ENCODE assay signal across 8 cellular contexts in genomic region chr16:2867661-2867986, GRCh38. TPM values are rescaled to one million over a fixed set of nuclear protein-coding genes. Genes with fewer than 3 reads are reported as not detected.
DNase-seq lines count a peak whose midpoint lies in the region; ATAC-seq, FAIRE-seq and TF ChIP-seq lines count a peak whose summit lies in the region.

No MANE protein-coding gene starts in this region.

- H3K36me3 Mint-ChIP-seq in type B pancreatic cell, result no peaks in the 10 kb centered on the region

- no peak for ATAC-seq in Right ventricle myocardium inferior
- ATAC-seq in K562, result no peak
- no peak for ATAC-seq in lung (ENCODE audit: insufficient read depth, low FRiP score)
- no peak for ATAC-seq in GM18873 (IDR thresholded peaks at IDR 0.05; ENCODE audit: low FRiP score, unreplicated experiment)
- no peak for ATAC-seq in GM19328 (IDR thresholded peaks at IDR 0.05; ENCODE audit: unreplicated experiment)

- intact Hi-C loops in Right ventricle myocardium inferior (cut with DNase I), result loop anchor here (10.0 kb wide), 1 partner anchor 173 kb away; no protein-coding TSS in a partner anchor
- intact Hi-C loops in K562 (cut with micrococcal nuclease), result no loop called here

- in situ Hi-C loops in K562 (cut with MboI), result no loop called here

- H3K36me3 ChIP-seq in cardiac muscle cell (no peaks in the 10 kb centered on the region), K562 (ENCODE audit: control insufficient read depth, insufficient read depth, low read length) (no peaks in the 10 kb centered on the region), lung (ENCODE audit: control insufficient read depth in 2 of 2, insufficient read depth in 2 of 2, low read length in 2 of 2) (no peaks in the 10 kb centered on the region)

- FAIRE-seq in K562 (lab: Jason Lieb, UNC), result no peak

- H3K9me3 ChIP-seq in cardiac muscle cell (ENCODE audit: low read depth) (no peaks in the 10 kb centered on the region), K562 (replicated peaks; ENCODE audit: control insufficient read depth, insufficient read depth, low read depth, low read length) (no peaks in the 10 kb centered on the region), lung (ENCODE audit: control insufficient read depth in 2 of 2, insufficient read depth in 1 of 2, low read length in 1 of 2) (no peaks in the 10 kb centered on the region)

- no peak for TF ChIP-seq RAD21 in K562 (CRISPR knock-in tag; conservative IDR thresholded peaks at IDR 0.05 in 1 of 2, IDR thresholded peaks at IDR 0.05 in 1 of 2)

- H3K27ac Mint-ChIP-seq in type B pancreatic cell, result peak overlapping the region; percentile 87

- TF ChIP-seq EP300 in K562 (IDR thresholded peaks at IDR 0.05; ENCODE audit: low read length), result no peak

- peak overlapping the region; percentile 93 for H3K4me2 ChIP-seq in K562 (ENCODE audit: insufficient read depth, low read length)

- H3K27me3 ChIP-seq in cardiac muscle cell, result peaks cover 58% of the 10 kb centered on the region
- H3K27me3 ChIP-seq in K562 (ENCODE audit: control insufficient read depth in 2 of 2, insufficient read depth in 2 of 2, low read length in 2 of 2), result peaks cover 3 to 10% of the 10 kb centered on the region in 2 experiments; a peak in 2 of 5 replicates
- no peaks in the 10 kb centered on the region for H3K27me3 ChIP-seq in lung (ENCODE audit: control insufficient read depth, insufficient read depth)

- TF ChIP-seq CTCF in cardiac muscle cell (IDR thresholded peaks at IDR 0.05; ENCODE audit: low read depth, low read length) (no peak), K562 (IDR thresholded peaks at IDR 0.05 in 2 of 3, conservative IDR thresholded peaks at IDR 0.05 in 1 of 3; ENCODE audit: insufficient read depth in 2 of 3, low read depth in 1 of 3, low read length in 3 of 3) (no peak), lung (IDR thresholded peaks at IDR 0.05; ENCODE audit: control extremely low read depth, extremely low read depth) (no peak), type B pancreatic cell (conservative IDR thresholded peaks at IDR 0.05) (no peak)

- H2AFZ ChIP-seq in K562 (ENCODE audit: low read depth, low read length), result peak overlapping the region; percentile 100

- peaks cover 47% of the 10 kb centered on the region for H3K27me3 Mint-ChIP-seq in type B pancreatic cell

- peak overlapping the region; percentile 90 for H3K4me3 Mint-ChIP-seq in type B pancreatic cell

- POLR2A ChIA-PET in K562 (lab: Yijun Ruan, JAX), result interaction anchor here (0.7 to 1.8 kb wide), 5 partner anchors 14 to 115 kb away, joined by 3 to 6 read pairs (median 3); partner anchors contain the start of gene SRRM2

- H3K27ac ChIP-seq in cardiac muscle cell, result no peak overlapping the region
- peak overlapping the region; percentile 87 for H3K27ac ChIP-seq in K562 (ENCODE audit: extremely low read depth, low read depth, low read length)
- peak overlapping the region; percentile 94 for H3K27ac ChIP-seq in lung (ENCODE audit: low read depth in 1 of 2, low read length in 1 of 2)

- no peaks in the 10 kb centered on the region for H3K79me2 ChIP-seq in K562 (ENCODE audit: control insufficient read depth, insufficient read depth, low read length)

- H3K9me3 Mint-ChIP-seq in type B pancreatic cell, result no peaks in the 10 kb centered on the region

- H4K20me1 ChIP-seq in K562 (replicated peaks; ENCODE audit: control insufficient read depth, insufficient read depth, low read length), result no peaks in the 10 kb centered on the region

- H3K4me1 Mint-ChIP-seq in type B pancreatic cell (ENCODE audit: unreplicated experiment), result no peaks in the 10 kb centered on the region

- 42% methylated on average over 8 of the region's 8 CpGs for WGBS in K562 (ENCODE audit: insufficient coverage, low coverage, missing lambda C conversion rate)
- whole genome bisulfite sequencing in lung, 2 donors, result 18 to 51% methylated on average over 8 of the region's 8 CpGs

- BruUV-seq in K562 (replicated peaks; lab: Mats Ljungman, UMichigan), result TSS peak; percentile 94

- H3K4me1 ChIP-seq in cardiac muscle cell (ENCODE audit: low read depth) (no peaks in the 10 kb centered on the region), K562 (replicated peaks in 1 of 2; ENCODE audit: control insufficient read depth in 2 of 2, insufficient read depth in 2 of 2, low read length in 2 of 2) (peaks cover 4 to 8% of the 10 kb centered on the region in 2 experiments; a peak in 3 of 5 replicates), lung (ENCODE audit: control insufficient read depth in 2 of 2, insufficient read depth in 2 of 2, low read length in 2 of 2) (peaks cover 0 to 3% of the 10 kb centered on the region in 2 donors)

- peak overlapping the region; percentile 74 to 93; a peak in 3 of 4 replicates for H3K9ac ChIP-seq in K562 (ENCODE audit: insufficient read depth in 1 of 2, low read depth in 2 of 2, low read length in 2 of 2)

- no peak for TF ChIP-seq POLR2A in K562 (conservative IDR thresholded peaks at IDR 0.05)

- H3K4me3 ChIP-seq in cardiac muscle cell (peak overlapping the region; percentile 43), K562 (peak overlapping the region; percentile 52), lung (peak overlapping the region; percentile 33)

- DNase-seq in cardiac muscle cell (ENCODE audit: low read depth in 1 of 2, low spot score in 1 of 2) (no peak), Right ventricle myocardium inferior (ENCODE audit: missing footprints) (no peak), K562 (ENCODE audit: extremely low read depth in 1 of 4, low spot score in 3 of 4) (no peak), lung (ENCODE audit: low spot score) (no peak), type B pancreatic cell (ENCODE audit: extremely low spot score, unreplicated experiment) (no peak), T-helper 9 cell (no peak)

- CTCF ChIA-PET in K562 (lab: Yijun Ruan, JAX; ENCODE audit: low intra/inter-chr PET ratio), result interaction anchor here (0.6 to 2.4 kb wide), 6 partner anchors 13 to 1094 kb away, joined by 3 to 23 read pairs (median 4); partner anchors contain the start of gene MRPS34

- H3K9me1 ChIP-seq in K562 (ENCODE audit: control insufficient read depth, insufficient read depth, low read length), result no peaks in the 10 kb centered on the region

RNA-seq across cellular contexts. Expression of gene PRSS22, which starts 9.7 kb away (rescaled TPM):
- total RNA-seq in cardiac muscle cell (not detected in 2 replicates), Right ventricle myocardium inferior (not detected), K562 (2014; rRNA removed) (not detected in 2 replicates), K562 (2014; rRNA removed; fragmentation: Illumina TruSeq; extraction: Trizol) (not detected in 2 replicates), K562 (2015; rRNA removed; fragmentation: Illumina TruSeq; extraction: Trizol) (not detected in 2 replicates), K562 (2021) (not detected in 2 replicates), lung (10 to 100 TPM; 11.5 to 34.1 TPM), type B pancreatic cell (ENCODE audit: low replicate concordance) (42.5 and 56.8 TPM in 2 replicates)
- polyA plus RNA-seq in cardiac muscle cell (not detected in 2 replicates), K562 (2011; rRNA removed) (0.13 TPM in 1 of 2 replicates, not detected in the other), K562 (2014; fragmentation: Illumina TruSeq; extraction: Trizol) (not detected in 2 replicates), K562 (2014; fragmentation: Nextera tagmentation; extraction: Ambion mirVana) (not detected), K562 (2014; rRNA removed) (0.42 TPM in 1 of 2 replicates, not detected in the other), lung (10 to 100 TPM; 27.3 to 30.1 TPM)
- total RNA-seq in K562 (2011; cell fraction: chromatin; rRNA removed; ENCODE audit: low replicate concordance), result not detected in 2 replicates
- total RNA-seq in K562 (2011; cell fraction: nucleolus; rRNA removed), result not detected in 2 replicates
- not detected in 2 replicates for total RNA-seq in K562 (2011; cell fraction: nucleoplasm; rRNA removed)
- 0.07 TPM in 1 of 2 replicates, not detected in the other for polyA plus RNA-seq in K562 (2011; cell fraction: cytosol; rRNA removed)
- 0.29 and 0.97 TPM in 2 replicates for polyA plus RNA-seq in K562 (2011; cell fraction: nucleus; rRNA removed)
- 0.24 TPM in 1 of 2 replicates, not detected in the other for polyA plus RNA-seq in K562 (2012)
- polyA minus RNA-seq in K562 (2011; rRNA and poly(A)+ RNA removed), result not detected in 2 replicates
- polyA minus RNA-seq in K562 (2011; cell fraction: cytosol; rRNA and poly(A)+ RNA removed), result not detected in 2 replicates
- not detected in 2 replicates for polyA minus RNA-seq in K562 (2011; cell fraction: nucleus; rRNA and poly(A)+ RNA removed)

RNA-seq across cellular contexts. Expression of gene FLYWCH2, which starts 15.4 kb away (rescaled TPM):
- total RNA-seq in cardiac muscle cell (134 and 148 TPM in 2 replicates), Right ventricle myocardium inferior (31.3 TPM), K562 (2014; rRNA removed) (55.5 and 69.2 TPM in 2 replicates), K562 (2014; rRNA removed; fragmentation: Illumina TruSeq; extraction: Trizol) (3.5 and 4.8 TPM in 2 replicates), K562 (2015; rRNA removed; fragmentation: Illumina TruSeq; extraction: Trizol) (24.2 and 28.0 TPM in 2 replicates), K562 (2021) (25.4 and 28.4 TPM in 2 replicates), lung (10 to 100 TPM; 26.7 to 38.0 TPM), type B pancreatic cell (ENCODE audit: low replicate concordance) (43.1 and 45.9 TPM in 2 replicates)
- polyA plus RNA-seq in cardiac muscle cell (59.2 and 66.1 TPM in 2 replicates), K562 (2011; rRNA removed) (7.6 and 11.4 TPM in 2 replicates), K562 (2014; fragmentation: Illumina TruSeq; extraction: Trizol) (5.8 and 22.3 TPM in 2 replicates), K562 (2014; fragmentation: Nextera tagmentation; extraction: Ambion mirVana) (1 to 10 TPM in 1 of 2 experiments, under 1 TPM in 1; 0.70 to 1.4 TPM), K562 (2014; rRNA removed) (45.7 and 52.6 TPM in 2 replicates), lung (10 to 100 TPM; 40.4 to 40.6 TPM)
- total RNA-seq in K562 (2011; cell fraction: chromatin; rRNA removed; ENCODE audit: low replicate concordance), result 2.1 and 5.8 TPM in 2 replicates
- 5.5 and 7.5 TPM in 2 replicates for total RNA-seq in K562 (2011; cell fraction: nucleolus; rRNA removed)
- 3.2 and 5.1 TPM in 2 replicates for total RNA-seq in K562 (2011; cell fraction: nucleoplasm; rRNA removed)
- 18.7 and 38.7 TPM in 2 replicates for polyA plus RNA-seq in K562 (2011; cell fraction: cytosol; rRNA removed)
- polyA plus RNA-seq in K562 (2011; cell fraction: nucleus; rRNA removed), result 9.2 and 10.8 TPM in 2 replicates
- polyA plus RNA-seq in K562 (2012), result 21.3 and 30.5 TPM in 2 replicates
- polyA minus RNA-seq in K562 (2011; rRNA and poly(A)+ RNA removed), result 0.96 and 1.9 TPM in 2 replicates
- polyA minus RNA-seq in K562 (2011; cell fraction: cytosol; rRNA and poly(A)+ RNA removed), result 8.5 and 10.3 TPM in 2 replicates
- polyA minus RNA-seq in K562 (2011; cell fraction: nucleus; rRNA and poly(A)+ RNA removed), result 2.6 and 4.6 TPM in 2 replicates

RNA-seq across cellular contexts. Expression of gene ZG16B, which starts 37.5 kb away (rescaled TPM):
- total RNA-seq in cardiac muscle cell (not detected in 2 replicates), Right ventricle myocardium inferior (0.35 TPM), K562 (2014; rRNA removed) (0.24 TPM in 1 of 2 replicates, not detected in the other), K562 (2014; rRNA removed; fragmentation: Illumina TruSeq; extraction: Trizol) (not detected in 2 replicates), K562 (2015; rRNA removed; fragmentation: Illumina TruSeq; extraction: Trizol) (0.25 TPM in 1 of 2 replicates, not detected in the other), K562 (2021) (0.35 and 0.40 TPM in 2 replicates), lung (1 to 10 TPM; 4.7 to 6.1 TPM), type B pancreatic cell (ENCODE audit: low replicate concordance) (1.5 and 1.7 TPM in 2 replicates)
- polyA plus RNA-seq in cardiac muscle cell (not detected in 2 replicates), K562 (2011; rRNA removed) (0.43 and 0.58 TPM in 2 replicates), K562 (2014; fragmentation: Illumina TruSeq; extraction: Trizol) (0.40 TPM in 1 of 2 replicates, not detected in the other), K562 (2014; fragmentation: Nextera tagmentation; extraction: Ambion mirVana) (not detected), K562 (2014; rRNA removed) (0.33 and 0.49 TPM in 2 replicates), lung (1 to 10 TPM; 2.1 to 3.9 TPM)
- total RNA-seq in K562 (2011; cell fraction: chromatin; rRNA removed; ENCODE audit: low replicate concordance), result 1.4 TPM in 1 of 2 replicates, not detected in the other
- 0.83 TPM in 1 of 2 replicates, not detected in the other for total RNA-seq in K562 (2011; cell fraction: nucleolus; rRNA removed)
- total RNA-seq in K562 (2011; cell fraction: nucleoplasm; rRNA removed), result not detected in 2 replicates
- 0.40 and 0.46 TPM in 2 replicates for polyA plus RNA-seq in K562 (2011; cell fraction: cytosol; rRNA removed)
- polyA plus RNA-seq in K562 (2011; cell fraction: nucleus; rRNA removed), result 1.2 and 1.5 TPM in 2 replicates
- 0.87 and 2.6 TPM in 2 replicates for polyA plus RNA-seq in K562 (2012)
- polyA minus RNA-seq in K562 (2011; rRNA and poly(A)+ RNA removed), result 0.45 TPM in 1 of 2 replicates, not detected in the other
- polyA minus RNA-seq in K562 (2011; cell fraction: cytosol; rRNA and poly(A)+ RNA removed), result not detected in 2 replicates
- polyA minus RNA-seq in K562 (2011; cell fraction: nucleus; rRNA and poly(A)+ RNA removed), result 0.56 and 0.67 TPM in 2 replicates

RNA-seq across cellular contexts. Expression of gene FLYWCH1, which starts 44.1 kb away (rescaled TPM):
- total RNA-seq in cardiac muscle cell, result 33.2 and 58.7 TPM in 2 replicates
- polyA plus RNA-seq in cardiac muscle cell, result 34.7 and 41.1 TPM in 2 replicates
- total RNA-seq in Right ventricle myocardium inferior, result 34.5 TPM
- total RNA-seq in K562 (2011; cell fraction: chromatin; rRNA removed; ENCODE audit: low replicate concordance), result 17.5 and 43.7 TPM in 2 replicates
- total RNA-seq in K562 (2011; cell fraction: nucleolus; rRNA removed), result 32.5 and 32.6 TPM in 2 replicates
- 23.0 and 25.4 TPM in 2 replicates for total RNA-seq in K562 (2011; cell fraction: nucleoplasm; rRNA removed)
- total RNA-seq in K562 (2014; rRNA removed), result 27.0 and 32.8 TPM in 2 replicates
- 2.2 and 2.5 TPM in 2 replicates for total RNA-seq in K562 (2014; rRNA removed; fragmentation: Illumina TruSeq; extraction: Trizol)
- 10.3 and 11.3 TPM in 2 replicates for total RNA-seq in K562 (2015; rRNA removed; fragmentation: Illumina TruSeq; extraction: Trizol)
- 32.7 and 33.6 TPM in 2 replicates for total RNA-seq in K562 (2021)
- polyA plus RNA-seq in K562 (2011; rRNA removed), result 6.1 and 8.4 TPM in 2 replicates
- polyA plus RNA-seq in K562 (2011; cell fraction: cytosol; rRNA removed), result 11.7 and 27.6 TPM in 2 replicates
- 18.7 and 32.5 TPM in 2 replicates for polyA plus RNA-seq in K562 (2011; cell fraction: nucleus; rRNA removed)
- 15.4 and 25.6 TPM in 2 replicates for polyA plus RNA-seq in K562 (2012)
- 11.6 and 13.2 TPM in 2 replicates for polyA plus RNA-seq in K562 (2014; fragmentation: Illumina TruSeq; extraction: Trizol)
- under 1 TPM; 0.18 to 0.52 TPM for polyA plus RNA-seq in K562 (2014; fragmentation: Nextera tagmentation; extraction: Ambion mirVana)
- polyA plus RNA-seq in K562 (2014; rRNA removed), result 18.7 and 20.4 TPM in 2 replicates
- 2.1 and 5.8 TPM in 2 replicates for polyA minus RNA-seq in K562 (2011; rRNA and poly(A)+ RNA removed)
- 8.8 and 13.6 TPM in 2 replicates for polyA minus RNA-seq in K562 (2011; cell fraction: cytosol; rRNA and poly(A)+ RNA removed)
- 10.6 and 11.7 TPM in 2 replicates for polyA minus RNA-seq in K562 (2011; cell fraction: nucleus; rRNA and poly(A)+ RNA removed)
- total RNA-seq in lung, result 10 to 100 TPM; 15.0 to 34.3 TPM
- 10 to 100 TPM; 13.3 to 27.7 TPM for polyA plus RNA-seq in lung
- total RNA-seq in type B pancreatic cell (ENCODE audit: low replicate concordance), result 17.8 and 28.6 TPM in 2 replicates

RNA-seq across cellular contexts. Expression of gene PRSS21, which starts 50.6 kb away (rescaled TPM):
- total RNA-seq in cardiac muscle cell (not detected in 2 replicates), Right ventricle myocardium inferior (not detected), K562 (2014; rRNA removed) (61.3 and 77.8 TPM in 2 replicates), K562 (2014; rRNA removed; fragmentation: Illumina TruSeq; extraction: Trizol) (41.5 and 43.6 TPM in 2 replicates), K562 (2015; rRNA removed; fragmentation: Illumina TruSeq; extraction: Trizol) (41.7 and 43.7 TPM in 2 replicates), K562 (2021) (113 and 121 TPM in 2 replicates), lung (1 to 10 TPM in 1 of 2 donors, not detected in 1; 7.9 TPM), type B pancreatic cell (ENCODE audit: low replicate concordance) (not detected in 2 replicates)
- polyA plus RNA-seq in cardiac muscle cell (not detected in 2 replicates), K562 (2011; rRNA removed) (112 and 157 TPM in 2 replicates), K562 (2014; fragmentation: Illumina TruSeq; extraction: Trizol) (76.1 and 104 TPM in 2 replicates), K562 (2014; fragmentation: Nextera tagmentation; extraction: Ambion mirVana) (10 to 100 TPM; 12.1 to 21.0 TPM), K562 (2014; rRNA removed) (106 and 107 TPM in 2 replicates), lung (1 to 10 TPM in 1 of 2 donors, under 1 TPM in 1; 0.77 to 4.2 TPM)
- 205 and 513 TPM in 2 replicates for total RNA-seq in K562 (2011; cell fraction: chromatin; rRNA removed; ENCODE audit: low replicate concordance)
- total RNA-seq in K562 (2011; cell fraction: nucleolus; rRNA removed), result 438 and 448 TPM in 2 replicates
- 292 and 307 TPM in 2 replicates for total RNA-seq in K562 (2011; cell fraction: nucleoplasm; rRNA removed)
- 149 and 221 TPM in 2 replicates for polyA plus RNA-seq in K562 (2011; cell fraction: cytosol; rRNA removed)
- polyA plus RNA-seq in K562 (2011; cell fraction: nucleus; rRNA removed), result 780 and 951 TPM in 2 replicates
- polyA plus RNA-seq in K562 (2012), result 109 and 148 TPM in 2 replicates
- polyA minus RNA-seq in K562 (2011; rRNA and poly(A)+ RNA removed), result 23.0 and 37.7 TPM in 2 replicates
- polyA minus RNA-seq in K562 (2011; cell fraction: cytosol; rRNA and poly(A)+ RNA removed), result 26.8 and 31.8 TPM in 2 replicates
- 53.4 and 78.8 TPM in 2 replicates for polyA minus RNA-seq in K562 (2011; cell fraction: nucleus; rRNA and poly(A)+ RNA removed)

Comparison
In these comparisons a context has a peak if more than half of its experiments do, and no peak if none do; other contexts are left out.
1. RNA of gene PRSS22, which starts 9.7 kb away (total RNA-seq): 42.5 to 56.8 TPM in type B pancreatic cell and 11.5 to 34.1 TPM in lung; not detected in cardiac muscle cell, not detected in Right ventricle myocardium inferior (single experiment) and not detected in K562; every median in the first group is over 4 times any median in the second.
2. Peak in every context shown above with its lines, with median percentiles within 50 percentile points of each other: H3K4me3 ChIP-seq.